ENCODE assay signal across 27 cellular contexts in genomic region chr14:23624830-23625404, GRCh38. TPM values are rescaled to one million over a fixed set of nuclear protein-coding genes. Genes with fewer than 3 reads are reported as not detected.
"Had no signal": no experiment of that assay in that cellular context is flagged by ENCODE, and none has a peak within 500 bp of the region (broad histone marks: within the 10 kb centered on the region; RNA-seq: fewer than 3 reads in every experiment).

No MANE protein-coding gene starts in this region.

- H3K4me1 ChIP-seq: esophagus muscularis mucosa, gastroesophageal sphincter, left ventricle myocardium inferior, lower lobe of right lung, psoas muscle, spleen had no signal

- H3K27me3 Mint-ChIP-seq: stimulated activated naive CD8-positive, alpha-beta T cell treated with anti-CD3 and anti-CD28 coated beads, Interleukin-15, amount 100 ng/mL, for 72 hours had no signal

- H3K9ac ChIP-seq: parathyroid adenoma had no signal

- H3K27ac ChIP-seq: dorsolateral prefrontal cortex, esophagus muscularis mucosa, gastroesophageal sphincter, left ventricle myocardium inferior, lower lobe of right lung, parathyroid adenoma, psoas muscle, spleen had no signal

- DNase-seq: cortex of kidney; dorsolateral prefrontal cortex; effector CD8-positive, alpha-beta T cell; foreskin fibroblast; kidney; left cardiac atrium; left ventricle myocardium inferior; lower lobe of right lung; midbrain; psoas muscle; retina; spleen; stimulated activated CD4-positive, alpha-beta T cell treated with anti-CD3 and anti-CD28 coated beads, Interleukin-15, amount 100 ng/mL, for 24 hours; stimulated activated CD4-positive, alpha-beta T cell treated with anti-CD3 and anti-CD28 coated beads, Interleukin-1b, Interleukin-23, amount 100 ng/mL, for 48 hours; stimulated activated CD4-positive, alpha-beta T cell treated with anti-CD3 and anti-CD28 coated beads, Interleukin-4, amount 100 ng/mL, for 24 hours; stimulated activated naive B cell treated with anti-CD40 and anti-IgM and Interleukin-4, amounts not matched to agents 10 μg/mL and 1 μg/mL and 100 μg/mL, for 72 hours; stimulated activated naive CD8-positive, alpha-beta T cell treated with anti-CD3 and anti-CD28 coated beads, Interleukin-15, amount 100 ng/mL, for 72 hours; trophoblast cell had no signal

- H3K79me2 ChIP-seq: parathyroid adenoma had no signal

- H3K36me3 ChIP-seq: esophagus muscularis mucosa, gastroesophageal sphincter, left ventricle myocardium inferior, spleen had no signal

- H3K4me3 ChIP-seq: dorsolateral prefrontal cortex, esophagus muscularis mucosa, gastroesophageal sphincter, left ventricle myocardium inferior, lower lobe of right lung, psoas muscle, spleen had no signal

- H3K4me1 Mint-ChIP-seq: memory B cell; stimulated activated naive B cell treated with anti-CD40 and anti-IgM and Interleukin-4, amounts not matched to agents 10 μg/mL and 1 μg/mL and 100 μg/mL, for 72 hours; stimulated activated naive CD8-positive, alpha-beta T cell treated with anti-CD3 and anti-CD28 coated beads, Interleukin-15, amount 100 ng/mL, for 72 hours had no signal

- H3K9me3 ChIP-seq: lower lobe of right lung, psoas muscle had no signal

- H3K27ac Mint-ChIP-seq: memory B cell; nephron; stimulated activated naive B cell treated with anti-CD40 and anti-IgM and Interleukin-4, amounts not matched to agents 10 μg/mL and 1 μg/mL and 100 μg/mL, for 72 hours had no signal

- H2AFZ ChIP-seq: parathyroid adenoma had no signal

- H3K36me3 Mint-ChIP-seq: stimulated activated naive B cell treated with anti-CD40 and anti-IgM and Interleukin-4, amounts not matched to agents 10 μg/mL and 1 μg/mL and 100 μg/mL, for 72 hours had no signal

- H3K4me3 Mint-ChIP-seq: memory B cell; nephron; stimulated activated naive B cell treated with anti-CD40 and anti-IgM and Interleukin-4, amounts not matched to agents 10 μg/mL and 1 μg/mL and 100 μg/mL, for 72 hours; stimulated activated naive CD8-positive, alpha-beta T cell treated with anti-CD3 and anti-CD28 coated beads, Interleukin-15, amount 100 ng/mL, for 72 hours had no signal

- ATAC-seq: gastroesophageal sphincter; left cardiac atrium; lower lobe of right lung; psoas muscle; sciatic nerve; stimulated activated naive B cell treated with anti-CD40 and anti-IgM and Interleukin-4, amounts not matched to agents 10 μg/mL and 1 μg/mL and 100 μg/mL, for 72 hours; stimulated activated naive CD8-positive, alpha-beta T cell treated with anti-CD3 and anti-CD28 coated beads, Interleukin-15, amount 100 ng/mL, for 72 hours had no signal

- FAIRE-seq: endometrium had no signal

- H3K27me3 ChIP-seq: dorsolateral prefrontal cortex, spleen had no signal

RNA-seq across cellular contexts. Expression of gene DHRS2, which starts 11.2 kb away (rescaled TPM):
- total RNA-seq: left cardiac atrium, left ventricle myocardium inferior, sciatic nerve, skeletal muscle tissue, subcutaneous adipose tissue had no signal
